Comparison of ENCODE assay signal across 9 cellular contexts in the genomic region with DNA sequence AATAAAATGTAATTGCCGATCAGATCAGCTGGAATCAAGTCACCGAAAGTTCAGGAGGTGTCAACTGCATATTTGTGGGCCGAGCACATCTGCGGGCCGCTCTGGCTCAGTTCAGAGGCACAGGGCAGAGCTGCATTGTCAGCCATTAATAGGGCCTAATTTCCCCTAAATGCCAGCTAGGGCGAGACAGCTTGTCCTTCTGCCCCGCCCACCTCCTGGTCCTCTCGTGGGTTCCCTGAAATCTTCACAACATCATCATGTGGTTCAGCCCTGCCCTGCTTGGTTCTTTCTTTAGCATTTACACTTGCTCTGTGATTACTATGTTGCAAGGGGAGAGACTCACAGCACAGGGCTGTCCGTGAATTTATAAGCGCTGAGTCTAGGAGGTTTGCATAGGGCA.
DNase-seq lines count a peak whose midpoint lies in the region; ATAC-seq and TF ChIP-seq lines count a peak whose summit lies in the region.
"Had no signal": no experiment of that assay in that cellular context is flagged by ENCODE, and none has a peak within 500 bp of the region (broad histone marks: within the 10 kb centered on the region; RNA-seq: fewer than 3 reads in every experiment).

No MANE protein-coding gene starts in this region.

- ATAC-seq in SK-N-SH treated with all-trans-retinoic acid at 6 μM for 48 hours (no peak), lung (ENCODE audit: insufficient read depth, low FRiP score) (peak; percentile 23), HG02870 (IDR thresholded peaks at IDR 0.05; ENCODE audit: unreplicated experiment) (no peak)

- H3K9ac ChIP-seq in SK-N-SH, result no peak overlapping the region

- H3K9me3 ChIP-seq in SK-N-SH (no peaks in the 10 kb centered on the region), lung (ENCODE audit: control insufficient read depth in 2 of 2, insufficient read depth in 1 of 2, low read length in 1 of 2) (no peaks in the 10 kb centered on the region)

- DNase-seq in SK-N-SH, result no peak
- peak; percentile 34 to 35 for DNase-seq in cardiac fibroblast (ENCODE audit: low read depth in 2 of 2)
- peak; percentile 50 for DNase-seq in lung (ENCODE audit: low spot score)
- no peak for DNase-seq in type B pancreatic cell (ENCODE audit: extremely low spot score, unreplicated experiment)
- DNase-seq in T-helper 9 cell, result no peak
- no peak for DNase-seq in SW 1271 (lab: John Stamatoyannopoulos, UW)
- DNase-seq: cortex of kidney had no signal

- H3K9me3 Mint-ChIP-seq in type B pancreatic cell, result no peaks in the 10 kb centered on the region

- TF ChIP-seq RAD21 in SK-N-SH (IDR thresholded peaks at IDR 0.05; ENCODE audit: low read length), result no peak

- peak overlapping the region in 1 of 2 experiments; percentile 93; a peak in 2 of 4 replicates for H3K27ac ChIP-seq in SK-N-SH (ENCODE audit: low read depth in 2 of 2, low read length in 1 of 2)
- H3K27ac ChIP-seq in lung (ENCODE audit: low read depth in 1 of 2, low read length in 1 of 2), result peak overlapping the region in 1 of 2 donors; percentile 63

- H2AFZ ChIP-seq in SK-N-SH (ENCODE audit: low read depth), result no peak overlapping the region

- 80% methylated on average over 10 of the region's 10 CpGs for WGBS in SK-N-SH (ENCODE audit: low lambda C conversion rate)
- 65 to 69% methylated on average over 10 of the region's 10 CpGs for WGBS in lung, 2 donors

- no peaks in the 10 kb centered on the region for H4K20me1 ChIP-seq in SK-N-SH (ENCODE audit: insufficient read depth)

- TF ChIP-seq CTCF in SK-N-SH (IDR thresholded peaks at IDR 0.05) (no peak), cardiac fibroblast (IDR thresholded peaks at IDR 0.05; ENCODE audit: low read depth, low read length) (no peak), lung (IDR thresholded peaks at IDR 0.05; ENCODE audit: control extremely low read depth, extremely low read depth) (no peak), type B pancreatic cell (conservative IDR thresholded peaks at IDR 0.05) (no peak)

- peak overlapping the region; percentile 75 for H3K4me3 Mint-ChIP-seq in type B pancreatic cell

- H3K9me2 ChIP-seq in SK-N-SH, result no peaks in the 10 kb centered on the region

- peaks cover 59% of the 10 kb centered on the region for H3K4me1 Mint-ChIP-seq in type B pancreatic cell (ENCODE audit: unreplicated experiment)

- H3K4me3 ChIP-seq in SK-N-SH (ENCODE audit: low read depth in 2 of 2, low read length in 1 of 2), result no peak overlapping the region
- no peak overlapping the region for H3K4me3 ChIP-seq in cardiac fibroblast (replicated peaks in 1 of 2; ENCODE audit: low read depth in 2 of 2, low read length in 2 of 2)
- H3K4me3 ChIP-seq in lung, result no peak overlapping the region

- H3F3A ChIP-seq in SK-N-SH (replicated peaks; ENCODE audit: insufficient read depth), result peaks cover 20% of the 10 kb centered on the region

- H3K4me1 ChIP-seq in SK-N-SH (ENCODE audit: control insufficient read depth in 1 of 2, insufficient read depth in 2 of 2, low read depth in 1 of 2, low read length in 1 of 2), result peaks cover 21 to 23% of the 10 kb centered on the region in 2 experiments; a peak in 3 of 4 replicates
- H3K4me1 ChIP-seq in lung (ENCODE audit: control insufficient read depth in 2 of 2, insufficient read depth in 2 of 2, low read length in 2 of 2), result peaks cover 0 to 17% of the 10 kb centered on the region in 2 donors

- CTCF ChIA-PET in SK-N-SH (lab: Yijun Ruan, JAX), result interaction anchor here (2.1 kb wide), 1 partner anchor 224 kb away, joined by 6 read pairs; no protein-coding TSS in a partner anchor

- H3K36me3 Mint-ChIP-seq in type B pancreatic cell, result peaks cover 8% of the 10 kb centered on the region

- H3K27ac Mint-ChIP-seq in type B pancreatic cell, result peak overlapping the region; percentile 87

- H3K27me3 Mint-ChIP-seq in type B pancreatic cell, result no peaks in the 10 kb centered on the region

- H3K27me3 ChIP-seq in SK-N-SH (ENCODE audit: insufficient read depth), result no peaks in the 10 kb centered on the region
- H3K27me3 ChIP-seq in lung (ENCODE audit: control insufficient read depth, insufficient read depth), result no peaks in the 10 kb centered on the region

- H3K36me3 ChIP-seq in SK-N-SH (replicated peaks in 1 of 2; ENCODE audit: control insufficient read depth in 1 of 2, insufficient read depth in 2 of 2, low read length in 1 of 2) (no peaks in the 10 kb centered on the region), lung (ENCODE audit: control insufficient read depth in 2 of 2, insufficient read depth in 2 of 2, low read length in 2 of 2) (no peaks in the 10 kb centered on the region)

- peak overlapping the region; percentile 27; the same call in 1 of the 2 replicates for H3K4me2 ChIP-seq in SK-N-SH

- TF ChIP-seq EP300 in SK-N-SH (IDR thresholded peaks at IDR 0.05; ENCODE audit: borderline replicate concordance in 1 of 2, low read depth in 1 of 2, low read length in 1 of 2), result no peak

- no peaks in the 10 kb centered on the region for H3K79me2 ChIP-seq in SK-N-SH (ENCODE audit: insufficient read depth)

- POLR2A ChIA-PET in SK-N-SH (lab: Yijun Ruan, JAX), result no interaction called here

TF ChIP-seq in SK-N-SH, 30 proteins besides CTCF, POLR2A, EP300 and RAD21:
- TF ChIP-seq, protein P1, sequence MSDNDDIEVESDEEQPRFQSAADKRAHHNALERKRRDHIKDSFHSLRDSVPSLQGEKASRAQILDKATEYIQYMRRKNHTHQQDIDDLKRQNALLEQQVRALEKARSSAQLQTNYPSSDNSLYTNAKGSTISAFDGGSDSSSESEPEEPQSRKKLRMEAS (IDR thresholded peaks at IDR 0.05; ENCODE audit: low read depth), result no peak
- TF ChIP-seq EZH2phosphoT487 (IDR thresholded peaks at IDR 0.05; ENCODE audit: borderline replicate concordance, low read depth), result no peak
- TF ChIP-seq GATA2 (CRISPR knock-in tag; IDR thresholded peaks at IDR 0.05), result no peak
- no peak for TF ChIP-seq SIN3A (IDR thresholded peaks at IDR 0.05; ENCODE audit: borderline replicate concordance, low read depth, low read length)

TF ChIP-seq in SK-N-SH treated with all-trans-retinoic acid at 6 μM for 48 hours, 23 proteins besides CTCF, POLR2A, EP300 and RAD21:
- no peak for TF ChIP-seq ZC3H10 (CRISPR knock-in tag; IDR thresholded peaks at IDR 0.05)
- no peak for TF ChIP-seq ZFP3 (CRISPR knock-in tag; IDR thresholded peaks at IDR 0.05)
- TF ChIP-seq RARB (CRISPR knock-in tag; IDR thresholded peaks at IDR 0.05), result no peak
- TF ChIP-seq CSDC2 (CRISPR knock-in tag; IDR thresholded peaks at IDR 0.05), result no peak
- TF ChIP-seq PPARA (CRISPR knock-in tag; IDR thresholded peaks at IDR 0.05; ENCODE audit: borderline replicate concordance), result no peak
- TF ChIP-seq, protein P2, sequence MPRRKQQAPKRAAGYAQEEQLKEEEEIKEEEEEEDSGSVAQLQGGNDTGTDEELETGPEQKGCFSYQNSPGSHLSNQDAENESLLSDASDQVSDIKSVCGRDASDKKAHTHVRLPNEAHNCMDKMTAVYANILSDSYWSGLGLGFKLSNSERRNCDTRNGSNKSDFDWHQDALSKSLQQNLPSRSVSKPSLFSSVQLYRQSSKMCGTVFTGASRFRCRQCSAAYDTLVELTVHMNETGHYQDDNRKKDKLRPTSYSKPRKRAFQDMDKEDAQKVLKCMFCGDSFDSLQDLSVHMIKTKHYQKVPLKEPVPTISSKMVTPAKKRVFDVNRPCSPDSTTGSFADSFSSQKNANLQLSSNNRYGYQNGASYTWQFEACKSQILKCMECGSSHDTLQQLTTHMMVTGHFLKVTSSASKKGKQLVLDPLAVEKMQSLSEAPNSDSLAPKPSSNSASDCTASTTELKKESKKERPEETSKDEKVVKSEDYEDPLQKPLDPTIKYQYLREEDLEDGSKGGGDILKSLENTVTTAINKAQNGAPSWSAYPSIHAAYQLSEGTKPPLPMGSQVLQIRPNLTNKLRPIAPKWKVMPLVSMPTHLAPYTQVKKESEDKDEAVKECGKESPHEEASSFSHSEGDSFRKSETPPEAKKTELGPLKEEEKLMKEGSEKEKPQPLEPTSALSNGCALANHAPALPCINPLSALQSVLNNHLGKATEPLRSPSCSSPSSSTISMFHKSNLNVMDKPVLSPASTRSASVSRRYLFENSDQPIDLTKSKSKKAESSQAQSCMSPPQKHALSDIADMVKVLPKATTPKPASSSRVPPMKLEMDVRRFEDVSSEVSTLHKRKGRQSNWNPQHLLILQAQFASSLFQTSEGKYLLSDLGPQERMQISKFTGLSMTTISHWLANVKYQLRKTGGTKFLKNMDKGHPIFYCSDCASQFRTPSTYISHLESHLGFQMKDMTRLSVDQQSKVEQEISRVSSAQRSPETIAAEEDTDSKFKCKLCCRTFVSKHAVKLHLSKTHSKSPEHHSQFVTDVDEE (CRISPR knock-in tag; IDR thresholded peaks at IDR 0.05), result no peak
- no peak for TF ChIP-seq SNAI2 (CRISPR knock-in tag; IDR thresholded peaks at IDR 0.05)
- no peak for TF ChIP-seq ISL1 (CRISPR knock-in tag; IDR thresholded peaks at IDR 0.05)
- TF ChIP-seq, protein P3, sequence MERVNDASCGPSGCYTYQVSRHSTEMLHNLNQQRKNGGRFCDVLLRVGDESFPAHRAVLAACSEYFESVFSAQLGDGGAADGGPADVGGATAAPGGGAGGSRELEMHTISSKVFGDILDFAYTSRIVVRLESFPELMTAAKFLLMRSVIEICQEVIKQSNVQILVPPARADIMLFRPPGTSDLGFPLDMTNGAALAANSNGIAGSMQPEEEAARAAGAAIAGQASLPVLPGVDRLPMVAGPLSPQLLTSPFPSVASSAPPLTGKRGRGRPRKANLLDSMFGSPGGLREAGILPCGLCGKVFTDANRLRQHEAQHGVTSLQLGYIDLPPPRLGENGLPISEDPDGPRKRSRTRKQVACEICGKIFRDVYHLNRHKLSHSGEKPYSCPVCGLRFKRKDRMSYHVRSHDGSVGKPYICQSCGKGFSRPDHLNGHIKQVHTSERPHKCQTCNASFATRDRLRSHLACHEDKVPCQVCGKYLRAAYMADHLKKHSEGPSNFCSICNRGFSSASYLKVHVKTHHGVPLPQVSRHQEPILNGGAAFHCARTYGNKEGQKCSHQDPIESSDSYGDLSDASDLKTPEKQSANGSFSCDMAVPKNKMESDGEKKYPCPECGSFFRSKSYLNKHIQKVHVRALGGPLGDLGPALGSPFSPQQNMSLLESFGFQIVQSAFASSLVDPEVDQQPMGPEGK (CRISPR knock-in tag; IDR thresholded peaks at IDR 0.05; ENCODE audit: borderline replicate concordance), result no peak

Comparison
In these comparisons a context has a peak if more than half of its experiments do, and no peak if none do; other contexts are left out.
1. DNase-seq: peak in cardiac fibroblast (2 of 2) and lung (single experiment); none in SK-N-SH (single experiment), type B pancreatic cell (single experiment), T-helper 9 cell (single experiment) and SW 1271 (0 of 2).